Comparison of ENCODE assay signal across 8 cellular contexts in the genomic region with DNA sequence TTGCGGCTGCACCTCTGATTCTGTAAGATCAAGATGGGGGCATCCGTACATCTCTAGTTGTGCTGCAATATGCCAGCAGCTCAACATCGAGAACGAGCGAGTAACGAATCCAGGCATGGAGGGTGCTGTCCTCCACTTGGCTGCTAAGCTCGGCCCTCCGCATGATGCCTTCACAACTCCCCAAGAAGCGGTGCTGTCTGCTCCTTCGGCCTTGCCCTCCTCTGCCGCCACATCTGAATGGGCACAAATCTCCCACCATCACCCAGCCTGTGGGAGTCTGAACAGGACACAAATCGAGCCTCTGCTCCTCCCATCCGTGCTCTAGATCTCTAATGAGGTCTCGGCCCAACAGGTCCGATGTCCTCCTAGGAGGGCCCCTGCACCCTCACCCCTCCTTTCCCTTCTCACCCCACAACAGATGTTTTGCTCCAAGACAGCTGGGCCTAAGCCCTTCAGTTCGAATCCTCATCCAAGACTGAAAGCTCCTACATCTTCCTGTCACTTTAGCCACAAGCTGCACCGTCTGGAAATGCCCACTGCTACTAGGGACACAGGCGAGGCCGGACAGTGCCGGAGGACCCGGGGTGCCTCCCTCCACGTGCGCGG.
A peak's percentile ranks its signal among the peaks of the same experiment; 100 is the strongest.
DNase-seq lines count a peak whose midpoint lies in the region; ATAC-seq and TF ChIP-seq lines count a peak whose summit lies in the region.

No MANE protein-coding gene starts in this region.

- no peaks in the 10 kb centered on the region for H3K36me3 ChIP-seq in CD8-positive, alpha-beta T cell (ENCODE audit: insufficient read depth, low read length)
- peaks cover 43% of the 10 kb centered on the region for H3K36me3 ChIP-seq in Karpas-422 (ENCODE audit: insufficient read depth, low read length)
- no peaks in the 10 kb centered on the region for H3K36me3 ChIP-seq in mucosa of descending colon (ENCODE audit: low read depth)

- intact Hi-C loops in CD8-positive, alpha-beta T cell (cut with DNase I, micrococcal nuclease), result loop anchor here (1.0 to 10.0 kb wide), 13 partner anchors 36 to 1097 kb away; partner anchors contain the start of genes CSGALNACT2 (in 2 of the 2), ZNF239 (in 2 of the 2), ZNF32 (in 2 of the 2) and ZNF33B (in 2 of the 2)
- intact Hi-C loops in mucosa of descending colon (cut with DNase I, micrococcal nuclease), result no loop called here

- no peaks in the 10 kb centered on the region for H4K20me1 ChIP-seq in Karpas-422 (ENCODE audit: insufficient read depth, low read depth, low read length)

- H3K27ac ChIP-seq in CD8-positive, alpha-beta T cell (ENCODE audit: low read depth, low read length), result peak overlapping the region; percentile 85
- H3K27ac ChIP-seq in Karpas-422 (ENCODE audit: low read length), result no peak overlapping the region; the same call in 1 of the 2 replicates

- TF ChIP-seq CTCF in CD8-positive, alpha-beta T cell (IDR thresholded peaks at IDR 0.05), result no peak
- no peak for TF ChIP-seq CTCF in cardiac fibroblast (IDR thresholded peaks at IDR 0.05; ENCODE audit: low read depth, low read length)
- no peak for TF ChIP-seq CTCF in mucosa of descending colon (IDR thresholded peaks at IDR 0.05)

- peaks cover 8% of the 10 kb centered on the region for H3K9me3 Mint-ChIP-seq in CD8-positive, alpha-beta T cell

- peaks cover 60% of the 10 kb centered on the region for H3K4me1 Mint-ChIP-seq in CD8-positive, alpha-beta T cell (ENCODE audit: low read depth)

- H3K9me2 ChIP-seq in Karpas-422 (replicated peaks; ENCODE audit: insufficient read depth, low read length), result no peaks in the 10 kb centered on the region

- peak overlapping the region; percentile 86 for H3K4me2 ChIP-seq in Karpas-422 (ENCODE audit: low read depth, low read length, poor library complexity, severe bottlenecking)

- H3K27me3 Mint-ChIP-seq in CD8-positive, alpha-beta T cell (ENCODE audit: low read depth), result no peaks in the 10 kb centered on the region

- H3K4me1 ChIP-seq in CD8-positive, alpha-beta T cell (ENCODE audit: insufficient read depth, low read length), result peaks cover 23% of the 10 kb centered on the region
- H3K4me1 ChIP-seq in Karpas-422 (ENCODE audit: low read length), result peaks cover 23% of the 10 kb centered on the region
- H3K4me1 ChIP-seq in mucosa of descending colon (ENCODE audit: low read depth), result peaks cover 6% of the 10 kb centered on the region

- POLR2A ChIA-PET in CD8-positive, alpha-beta T cell (lab: Charles Lee), result interaction anchor here (1.1 kb wide), 1 partner anchor 231 kb away, joined by 3 read pairs; the partner anchor contains the start of gene BMS1

- no peaks in the 10 kb centered on the region for H3K27me3 ChIP-seq in CD8-positive, alpha-beta T cell (ENCODE audit: insufficient read depth, low read length)
- H3K27me3 ChIP-seq in Karpas-422 (ENCODE audit: low read length), result no peaks in the 10 kb centered on the region

- peaks cover 55% of the 10 kb centered on the region for H3K79me2 ChIP-seq in Karpas-422 (ENCODE audit: low read length)

- no peak for DNase-seq in CD8-positive, alpha-beta T cell
- DNase-seq in Karpas-422, result peak; percentile 46
- DNase-seq in cardiac fibroblast (ENCODE audit: low read depth in 2 of 2), result peak in 1 of 2 donors; percentile 1
- DNase-seq in mucosa of descending colon, result no peak
- DNase-seq in NCI-H1417 treated with DMSO at 0.1 percent for 48 hours (lab: John Stamatoyannopoulos, UW), result no peak
- no peak for DNase-seq in LoVo (ENCODE audit: low spot score)
- DNase-seq in putamen (ENCODE audit: low spot score), result no peak

- H3K36me3 Mint-ChIP-seq in CD8-positive, alpha-beta T cell, result peaks cover 50% of the 10 kb centered on the region

- H3K9ac ChIP-seq in Karpas-422 (ENCODE audit: low read length), result peak overlapping the region; percentile 87

- no peaks in the 10 kb centered on the region for H3K9me3 ChIP-seq in CD8-positive, alpha-beta T cell (ENCODE audit: low read length)
- H3K9me3 ChIP-seq in Karpas-422 (ENCODE audit: low read length) (peaks cover 6% of the 10 kb centered on the region; the same call in 1 of the 2 replicates), mucosa of descending colon (no peaks in the 10 kb centered on the region)

- peak overlapping the region; percentile 94 for H3K4me3 ChIP-seq in CD8-positive, alpha-beta T cell (ENCODE audit: low read depth, low read length)
- H3K4me3 ChIP-seq in Karpas-422 (ENCODE audit: low read length), result peak overlapping the region; percentile 83
- H3K4me3 ChIP-seq in cardiac fibroblast (replicated peaks in 1 of 2; ENCODE audit: low read depth in 2 of 2, low read length in 2 of 2), result peak overlapping the region; percentile 75 to 84
- H3K4me3 ChIP-seq in mucosa of descending colon, result peak overlapping the region; percentile 56

- no peak for ATAC-seq in CD8-positive, alpha-beta T cell
- ATAC-seq in mucosa of descending colon (no peak), GM19452 (IDR thresholded peaks at IDR 0.05; ENCODE audit: unreplicated experiment) (no peak)

- H3K27ac Mint-ChIP-seq in CD8-positive, alpha-beta T cell, result peak overlapping the region; percentile 97

- H2AFZ ChIP-seq in Karpas-422 (ENCODE audit: low read length), result peak overlapping the region; percentile 87; the same call in 1 of the 2 replicates

- peak overlapping the region; percentile 98 for H3K4me3 Mint-ChIP-seq in CD8-positive, alpha-beta T cell

- CTCF ChIA-PET in CD8-positive, alpha-beta T cell (lab: Charles Lee), result no interaction called here

Comparison
In these comparisons a context has a peak if more than half of its experiments do, and no peak if none do; other contexts are left out.
1. intact Hi-C loops: an anchor here in CD8-positive, alpha-beta T cell (1.0 to 10.0 kb wide); none called in mucosa of descending colon.